Comparison of ENCODE assay signal across 8 cellular contexts in genomic region chr6:57445790-57446468, GRCh38.
A peak's percentile ranks its signal among the peaks of the same experiment; 100 is the strongest.
DNase-seq lines count a peak whose midpoint lies in the region; ATAC-seq, FAIRE-seq and TF ChIP-seq lines count a peak whose summit lies in the region.
"Not testable (repeated sequence)": the region's sequence is repeated elsewhere in the genome, so short reads cannot be mapped to it uniquely, and the experiment has no call there.

No MANE protein-coding gene starts in this region.

- H3K27ac ChIP-seq in GM12878 (ENCODE audit: control insufficient read depth, insufficient read depth): peak overlapping the region; percentile 52; the same call in 1 of the 2 replicates
- H3K27ac ChIP-seq in right cardiac atrium (ENCODE audit: low read length): not testable (repeated sequence)

- H3K79me2 ChIP-seq in GM12878 (ENCODE audit: control insufficient read depth, insufficient read depth, low read length): not testable (repeated sequence)

- DNase-seq in GM12878 (ENCODE audit: low read depth, low spot score); right cardiac atrium: not testable (repeated sequence)

- ATAC-seq in GM18498 (IDR thresholded peaks at IDR 0.05; ENCODE audit: unreplicated experiment) (peak; percentile 77), GM19324 (IDR thresholded peaks at IDR 0.05; ENCODE audit: low FRiP score, unreplicated experiment) (peak; percentile 39), GM21528 (IDR thresholded peaks at IDR 0.05; ENCODE audit: low FRiP score, unreplicated experiment) (peak; percentile 77), HG02678 (IDR thresholded peaks at IDR 0.05; ENCODE audit: unreplicated experiment) (peak; percentile 83), HG03108 (IDR thresholded peaks at IDR 0.05; ENCODE audit: unreplicated experiment) (peak; percentile 82), HG03575 (IDR thresholded peaks at IDR 0.05; ENCODE audit: extremely low read depth, insufficient number of reproducible peaks, low FRiP score, unreplicated experiment) (peak; percentile 59), GM12878 (peak; percentile 77), right cardiac atrium (peak; percentile 65 to 84)

- H3K36me3 ChIP-seq in GM12878 (ENCODE audit: control insufficient read depth in 2 of 2, insufficient read depth in 2 of 2, low read length in 1 of 2): not testable (repeated sequence)

- POLR2A ChIA-PET in GM12878 (lab: Charles Lee): not testable (repeated sequence)

- not testable (repeated sequence) for TF ChIP-seq EP300 in GM12878 (IDR thresholded peaks at IDR 0.05; ENCODE audit: borderline replicate concordance in 1 of 2, control insufficient read depth in 1 of 2, low read depth in 2 of 2, low read length in 2 of 2)

- H3K9me3 ChIP-seq in GM12878 (replicated peaks; ENCODE audit: control insufficient read depth, insufficient read depth, low read length); right cardiac atrium (ENCODE audit: control insufficient read depth, low read length): not testable (repeated sequence)

- in situ Hi-C loops in GM12878 (cut with MboI): not testable (repeated sequence)

- RAD21 ChIA-PET in GM12878 (lab: Charles Lee; ENCODE audit: unreplicated experiment): not testable (repeated sequence)

- FAIRE-seq in GM12878 (lab: Jason Lieb, UNC): not testable (repeated sequence)

- not testable (repeated sequence) for TF ChIP-seq RAD21 in GM12878 (IDR thresholded peaks at IDR 0.05; ENCODE audit: insufficient read depth, low read depth, low read length)

- not testable (repeated sequence) for H3K4me2 ChIP-seq in GM12878 (ENCODE audit: control insufficient read depth, insufficient read depth)

- not testable (repeated sequence) for TF ChIP-seq POLR2A in GM12878 (IDR thresholded peaks at IDR 0.05; ENCODE audit: low read depth, low read length)

- not testable (repeated sequence) for H4K20me1 ChIP-seq in GM12878 (ENCODE audit: control insufficient read depth, insufficient read depth)

- H3K4me1 ChIP-seq in GM12878 (ENCODE audit: control insufficient read depth, insufficient read depth, low read length); right cardiac atrium (ENCODE audit: control insufficient read depth, insufficient read depth, low read length): not testable (repeated sequence)

- intact Hi-C loops in GM12878 (cut with micrococcal nuclease; ENCODE audit: unreplicated experiment); right cardiac atrium (cut with DNase I): not testable (repeated sequence)

- not testable (repeated sequence) for BruUV-seq in GM12878 (replicated peaks; lab: Mats Ljungman, UMichigan)

- H3K4me3 ChIP-seq in GM12878; right cardiac atrium (ENCODE audit: low read length): not testable (repeated sequence)

- whole genome bisulfite sequencing in GM12878 (ENCODE audit: insufficient coverage, insufficient replicate concordance, low lambda C conversion rate, missing lambda C conversion rate): 93% methylated on average over 2 of the region's 2 CpGs
- WGBS in right cardiac atrium: 47% methylated on average over 2 of the region's 2 CpGs

- H3K27me3 ChIP-seq in GM12878 (replicated peaks in 1 of 2; ENCODE audit: control insufficient read depth in 2 of 2, insufficient read depth in 2 of 2, low read length in 1 of 2); right cardiac atrium (ENCODE audit: control insufficient read depth, insufficient read depth): not testable (repeated sequence)

- not testable (repeated sequence) for H3K9ac ChIP-seq in GM12878 (ENCODE audit: control insufficient read depth, insufficient read depth, low read length)

- CTCF ChIA-PET in GM12878 (lab: Yijun Ruan, JAX): not testable (repeated sequence)

- not testable (repeated sequence) for TF ChIP-seq CTCF in GM12878 (IDR thresholded peaks at IDR 0.05 in 2 of 3, conservative IDR thresholded peaks at IDR 0.05 in 1 of 3; ENCODE audit: control insufficient read depth in 2 of 3, extremely low read depth in 1 of 3, insufficient read depth in 1 of 3, low read depth in 3 of 3, low read length in 3 of 3)

- not testable (repeated sequence) for H2AFZ ChIP-seq in GM12878 (ENCODE audit: control insufficient read depth, low read depth, low read length)

- SMC1A ChIA-PET in GM12878 (lab: Charles Lee; ENCODE audit: uncharacterized antibody, unreplicated experiment): not testable (repeated sequence)
